Comparison of ENCODE assay signal across 9 cellular contexts in the genomic region with DNA sequence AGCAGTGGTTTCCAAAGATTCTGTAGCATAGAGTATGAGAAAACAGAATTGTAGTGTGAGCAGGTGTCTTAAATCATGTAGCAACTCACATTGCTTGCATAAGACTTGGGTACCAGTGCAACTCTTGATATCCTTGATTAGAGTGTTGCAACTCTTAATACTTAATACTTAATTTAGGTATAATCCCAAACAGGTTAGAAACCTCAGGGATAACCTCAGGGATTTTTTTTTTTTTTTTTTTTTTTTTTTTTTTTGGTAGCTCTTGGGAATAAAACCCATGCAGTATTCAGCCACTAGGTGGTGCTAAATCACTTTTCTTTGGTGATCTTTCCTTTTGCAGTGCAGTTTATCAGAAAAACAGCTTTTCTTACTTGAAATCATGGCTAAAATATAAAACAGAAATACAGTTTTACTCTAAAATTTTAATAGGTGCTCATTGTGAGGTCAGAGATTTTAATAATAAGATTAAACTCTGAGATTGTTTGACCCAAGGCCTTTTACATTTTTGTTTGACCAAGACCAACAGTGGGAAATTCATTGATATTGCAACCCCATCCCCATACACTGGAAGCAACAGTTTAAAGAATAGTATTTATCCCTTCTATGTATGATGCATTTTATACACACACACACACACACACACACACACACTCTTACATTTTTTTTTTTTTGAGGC. TPM values are rescaled to one million over a fixed set of nuclear protein-coding genes. Genes with fewer than 3 reads are reported as not detected.
DNase-seq lines count a peak whose midpoint lies in the region; ATAC-seq, FAIRE-seq and TF ChIP-seq lines count a peak whose summit lies in the region.
"Had no signal": no experiment of that assay in that cellular context is flagged by ENCODE, and none has a peak within 500 bp of the region (broad histone marks: within the 10 kb centered on the region; RNA-seq: fewer than 3 reads in every experiment).

No MANE protein-coding gene starts in this region.

- H3K27me3 ChIP-seq in esophagus squamous epithelium, result no peaks in the 10 kb centered on the region
- no peaks in the 10 kb centered on the region for H3K27me3 ChIP-seq in osteoblast (ENCODE audit: insufficient read depth, low read length)

- TF ChIP-seq RAD21 in A549 (conservative IDR thresholded peaks at IDR 0.05 in 1 of 2, IDR thresholded peaks at IDR 0.05 in 1 of 2), result peak; percentile 62 to 66

- H2AFZ ChIP-seq in osteoblast (ENCODE audit: low read length), result no peak overlapping the region

- H4K20me1 ChIP-seq in osteoblast (ENCODE audit: insufficient read depth, low read length), result no peaks in the 10 kb centered on the region

- no peak for TF ChIP-seq POLR2A in A549 (IDR thresholded peaks at IDR 0.05; ENCODE audit: low read length)
- no peak for TF ChIP-seq POLR2A in esophagus squamous epithelium (IDR thresholded peaks at IDR 0.05)
- no peak for TF ChIP-seq POLR2A in H54 (IDR thresholded peaks at IDR 0.05; ENCODE audit: low read depth, low read length)

- peak in 1 of 2 experiments; percentile 60; a peak in 3 of 6 replicates for ATAC-seq in A549

- TF ChIP-seq CTCF in A549 (IDR thresholded peaks at IDR 0.05) (peak; percentile 77), esophagus squamous epithelium (IDR thresholded peaks at IDR 0.05) (peak; percentile 26 to 75 (median 48)), osteoblast (IDR thresholded peaks at IDR 0.05; ENCODE audit: extremely low read depth, low read depth, low read length) (peak; percentile 71)

- FAIRE-seq in A549 (lab: Jason Lieb, UNC) (no peak), H54 (lab: Jason Lieb, UNC) (no peak)

- H3K27ac ChIP-seq in A549, result no peak overlapping the region
- H3K27ac ChIP-seq in esophagus squamous epithelium, result peak overlapping the region in 1 of 4 donors; percentile 42
- H3K27ac ChIP-seq in osteoblast (ENCODE audit: low read depth, low read length), result no peak overlapping the region

- H3K4me2 ChIP-seq in A549, result no peak overlapping the region
- no peak overlapping the region for H3K4me2 ChIP-seq in osteoblast (ENCODE audit: insufficient read depth, low read length)

- H3K4me3 ChIP-seq in A549, result no peak overlapping the region
- no peak overlapping the region for H3K4me3 ChIP-seq in esophagus squamous epithelium
- H3K4me3 ChIP-seq in osteoblast (ENCODE audit: insufficient read depth, low read length), result no peak overlapping the region

- CTCF ChIA-PET in A549 (lab: Yijun Ruan, JAX), result interaction anchor here (0.6 to 2.3 kb wide), 27 partner anchors 9 to 414 kb away, joined by 3 to 31 read pairs (median 5); partner anchors contain the start of gene LIX1

- POLR2A ChIA-PET in A549 (lab: Yijun Ruan, JAX), result interaction anchor here (0.7 to 1.1 kb wide), 5 partner anchors 56 to 390 kb away, joined by 3 to 9 read pairs (median 4); partner anchors contain the start of genes ERAP1, LIX1 and LNPEP

- H3K9me3 ChIP-seq in A549, result no peaks in the 10 kb centered on the region
- H3K9me3 ChIP-seq in esophagus squamous epithelium, result no peaks in the 10 kb centered on the region
- no peaks in the 10 kb centered on the region for H3K9me3 ChIP-seq in osteoblast (ENCODE audit: low read depth, low read length)

- no peak for TF ChIP-seq EP300 in A549 (IDR thresholded peaks at IDR 0.05)

- peaks cover 5 to 97% (median 64%) of the 10 kb centered on the region in 3 donors for H3K36me3 ChIP-seq in esophagus squamous epithelium
- peaks cover 90% of the 10 kb centered on the region for H3K36me3 ChIP-seq in osteoblast (ENCODE audit: insufficient read depth, low read length)

- intact Hi-C loops in esophagus squamous epithelium (cut with DNase I), result loop anchor here (10.0 kb wide), 1 partner anchor 412 kb away; no protein-coding TSS in a partner anchor

- no peaks in the 10 kb centered on the region for H3K4me1 ChIP-seq in A549
- peaks cover 0 to 4% (median 0%) of the 10 kb centered on the region in 3 donors for H3K4me1 ChIP-seq in esophagus squamous epithelium
- H3K4me1 ChIP-seq in osteoblast (ENCODE audit: insufficient read depth, low read length), result no peaks in the 10 kb centered on the region

- DNase-seq in A549 (ENCODE audit: low read depth in 1 of 2, low spot score in 1 of 2) (peak; percentile 27 to 63), Daoy (ENCODE audit: low read depth) (peak; percentile 53), NCI-H1105 (lab: John Stamatoyannopoulos, UW) (peak; percentile 23), T-helper 9 cell (peak; percentile 13), esophagus squamous epithelium (lab: John Stamatoyannopoulos, UW) (no peak), osteoblast (ENCODE audit: insufficient read length, low spot score, missing footprints) (no peak), H54 (ENCODE audit: insufficient read length, low spot score) (no peak)
- no peak for DNase-seq in activated effector memory CD4-positive, alpha-beta T cell treated with Interleukin-2 at 50 U/mL for 16 hours
- DNase-seq: left cardiac atrium had no signal

- H3K79me2 ChIP-seq in osteoblast (ENCODE audit: insufficient read depth, low read length), result no peaks in the 10 kb centered on the region

TF ChIP-seq in A549, 52 proteins besides CTCF, POLR2A, EP300 and RAD21:
- TF ChIP-seq SMC3 (IDR thresholded peaks at IDR 0.05), result peak; percentile 46; the same call in 2 of the 3 replicates
- TF ChIP-seq KDM1A (IDR thresholded peaks at IDR 0.05; ENCODE audit: low read depth), result no peak

RNA-seq across cellular contexts. Expression of gene ERAP1, which starts 55.3 kb away (rescaled TPM):
- 28.2 and 32.7 TPM in 2 replicates for polyA plus RNA-seq in A549 (2011; rRNA removed)
- 5.1 and 5.2 TPM in 2 replicates for polyA plus RNA-seq in A549 (2012; cell fraction: cytosol; rRNA removed)
- polyA plus RNA-seq in A549 (2012; cell fraction: nucleus; rRNA removed), result 9.8 and 10.7 TPM in 2 replicates
- polyA plus RNA-seq in A549 (2017; fragmentation: RNase III; extraction: RNeasy Plus Mini Kit Qiagen cat#74134 plus additional on column Dnase treatment), result 7.6 to 8.6 TPM (median 8.4 TPM) in 3 replicates
- 33.1 and 62.9 TPM in 2 replicates for polyA minus RNA-seq in A549 (2011; rRNA and poly(A)+ RNA removed)
- total RNA-seq in Daoy (2014; rRNA removed; shearing (Covaris generic)), result 23.4 and 25.2 TPM in 2 replicates
- 10 to 100 TPM; 17.7 to 28.2 (median 20.9) TPM for total RNA-seq in esophagus squamous epithelium
- total RNA-seq in osteoblast, result 44.2 and 48.0 TPM in 2 replicates

Comparison
In these comparisons a context has a peak if more than half of its experiments do, and no peak if none do; other contexts are left out.
1. DNase-seq: peak in A549 (2 of 2), Daoy (single experiment), NCI-H1105 (single experiment) and T-helper 9 cell (single experiment); none in esophagus squamous epithelium (single experiment), osteoblast (single experiment), activated effector memory CD4-positive, alpha-beta T cell treated with Interleukin-2 at 50 U/mL for 16 hours (single experiment) and H54 (single experiment).
2. Peak in every context shown above with its lines, with median percentiles within 50 percentile points of each other: CTCF ChIP-seq.